Comparison of ENCODE assay signal across 7 cellular contexts in the genomic region with DNA sequence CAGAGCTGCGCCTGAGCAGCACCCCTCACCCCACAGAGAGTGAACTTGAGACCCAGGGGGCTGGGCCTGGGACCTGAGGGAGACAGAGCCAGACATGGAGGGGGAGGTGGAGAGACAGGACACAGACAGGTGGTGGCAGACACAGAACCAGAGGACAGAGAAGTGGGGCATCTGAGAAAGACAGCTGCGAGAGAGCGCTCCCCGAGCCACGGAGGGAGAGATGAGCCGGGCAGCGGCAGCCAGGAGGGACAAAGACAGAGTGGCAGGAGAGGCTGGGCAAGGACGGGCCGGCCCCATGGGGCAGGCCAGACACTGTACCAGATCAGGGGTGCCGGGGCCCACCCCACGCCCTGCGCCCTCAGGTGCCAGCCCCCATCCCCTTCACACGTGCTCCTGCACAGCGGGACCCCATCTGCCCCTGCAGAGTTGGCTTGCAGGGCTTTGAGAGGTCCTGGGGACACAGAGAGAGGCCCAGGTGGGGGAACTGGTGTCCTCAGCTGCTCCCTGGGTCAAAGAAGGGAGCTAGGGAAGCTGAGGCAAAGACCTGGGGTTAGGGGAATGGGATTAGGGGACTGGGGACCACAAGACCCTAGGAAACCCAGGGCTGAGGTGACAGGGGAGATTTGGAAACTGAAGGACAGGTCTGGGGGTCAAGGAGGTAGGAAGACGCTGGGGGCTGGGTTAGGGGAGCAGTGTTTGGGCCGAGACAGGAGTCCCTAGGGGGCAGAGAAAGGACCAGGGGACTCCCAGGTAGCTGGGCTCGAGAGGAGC. TPM values are rescaled to one million over a fixed set of nuclear protein-coding genes. Genes with fewer than 3 reads are reported as not detected.
A peak's percentile ranks its signal among the peaks of the same experiment; 100 is the strongest.
DNase-seq lines count a peak whose midpoint lies in the region; ATAC-seq and TF ChIP-seq lines count a peak whose summit lies in the region.
"Had no signal": no experiment of that assay in that cellular context is flagged by ENCODE, and none has a peak within 500 bp of the region (broad histone marks: within the 10 kb centered on the region; RNA-seq: fewer than 3 reads in every experiment).

No MANE protein-coding gene starts in this region.

- DNase-seq in RWPE2 (ENCODE audit: low spot score) (no peak), fibroblast of villous mesenchyme (ENCODE audit: low read depth) (no peak), AG08396 (ENCODE audit: low spot score) (no peak), sciatic nerve (ENCODE audit: low spot score) (no peak)
- DNase-seq: activated gamma-delta T cell had no signal

- H3K4me1 ChIP-seq in RWPE2 (ENCODE audit: insufficient read depth, poor library complexity, severe bottlenecking) (no peaks in the 10 kb centered on the region), skeletal muscle tissue (ENCODE audit: control insufficient read depth in 3 of 3, insufficient read depth in 3 of 3, low read length in 3 of 3) (peaks cover 32 to 38% (median 34%) of the 10 kb centered on the region in 3 donors)

- no peak for ATAC-seq in RWPE2 (ENCODE audit: low read depth)
- ATAC-seq in HG03378 (IDR thresholded peaks at IDR 0.05; ENCODE audit: unreplicated experiment) = no peak
- ATAC-seq in sciatic nerve = no peak

- peak overlapping the region; percentile 24 to 88 (median 70) for H3K9ac ChIP-seq in skeletal muscle tissue (ENCODE audit: low read depth in 1 of 3, low read length in 3 of 3)

- intact Hi-C loops in sciatic nerve (cut with DNase I) = no loop called here

- H3K9me3 ChIP-seq in RWPE2 (ENCODE audit: severe bottlenecking) (no peaks in the 10 kb centered on the region), skeletal muscle tissue (ENCODE audit: control insufficient read depth in 3 of 3, low read length in 3 of 3) (no peaks in the 10 kb centered on the region)

- peaks cover 19% of the 10 kb centered on the region for H3K27me3 ChIP-seq in RWPE2 (ENCODE audit: insufficient read depth, poor library complexity, severe bottlenecking)
- H3K27me3 ChIP-seq in skeletal muscle tissue (ENCODE audit: control insufficient read depth in 3 of 3, insufficient read depth in 3 of 3, low read length in 3 of 3) = no peaks in the 10 kb centered on the region

- no peak overlapping the region for H3K27ac ChIP-seq in RWPE2 (ENCODE audit: poor library complexity, severe bottlenecking)
- H3K27ac ChIP-seq in skeletal muscle tissue (ENCODE audit: low read depth, low read length) = peak overlapping the region; percentile 69

- TF ChIP-seq CTCF in RWPE2 (IDR thresholded peaks at IDR 0.05; ENCODE audit: poor library complexity, severe bottlenecking) (no peak), fibroblast of villous mesenchyme (IDR thresholded peaks at IDR 0.05; ENCODE audit: insufficient read depth, low read depth, low read length) (no peak)

- H3K4me3 ChIP-seq in RWPE2 (ENCODE audit: severe bottlenecking) (peak overlapping the region; percentile 29), fibroblast of villous mesenchyme (ENCODE audit: low read depth, low read length) (peak overlapping the region; percentile 41), skeletal muscle tissue (ENCODE audit: low read length in 3 of 3) (peak overlapping the region; percentile 63 to 83 (median 67))

- no peaks in the 10 kb centered on the region for H3K36me3 ChIP-seq in RWPE2 (ENCODE audit: low read depth)
- H3K36me3 ChIP-seq in skeletal muscle tissue (ENCODE audit: control insufficient read depth in 3 of 3, insufficient read depth in 3 of 3, low read length in 3 of 3) = peaks cover 0 to 12% (median 8%) of the 10 kb centered on the region in 3 donors

RNA-seq across cellular contexts. Expression of a gene that starts 0.7 kb away (rescaled TPM):
- 0.43 and 0.64 TPM in 2 replicates for total RNA-seq in fibroblast of villous mesenchyme
- 366 TPM for total RNA-seq in skeletal muscle tissue
- total RNA-seq in sciatic nerve = 1.6 TPM

RNA-seq across cellular contexts. Expression of a gene that starts 16.3 kb away (rescaled TPM):
- not detected in 2 replicates for total RNA-seq in fibroblast of villous mesenchyme
- total RNA-seq in skeletal muscle tissue = not detected
- 0.27 TPM for total RNA-seq in sciatic nerve

RNA-seq across cellular contexts. Expression of a gene that starts 31.2 kb away (rescaled TPM):
- total RNA-seq in fibroblast of villous mesenchyme (9.9 and 17.4 TPM in 2 replicates), skeletal muscle tissue (5.2 TPM), sciatic nerve (12.3 TPM)

RNA-seq across cellular contexts. Expression of a gene that starts 52.6 kb away (rescaled TPM):
- total RNA-seq in fibroblast of villous mesenchyme (32.9 and 46.6 TPM in 2 replicates), skeletal muscle tissue (22.4 TPM), sciatic nerve (59.8 TPM)

RNA-seq across cellular contexts. Expression of a gene that starts 52.9 kb away (rescaled TPM):
- total RNA-seq in fibroblast of villous mesenchyme (137 and 182 TPM in 2 replicates), skeletal muscle tissue (33.9 TPM), sciatic nerve (46.8 TPM)

Comparison
In these comparisons a context has a peak if more than half of its experiments do, and no peak if none do; other contexts are left out.
1. RNA of a gene that starts 0.7 kb away (total RNA-seq): 366 TPM in skeletal muscle tissue (single experiment); 1.6 TPM in sciatic nerve (single experiment) and 0.43 to 0.64 TPM in fibroblast of villous mesenchyme; every median in the first group is over 100 times any median in the second.
2. Peak in every context shown above with its lines, with median percentiles within 50 percentile points of each other: H3K4me3 ChIP-seq.